ENCODE assay signal across 8 cellular contexts in genomic region chr17:74833501-74834361, GRCh38. TPM values are rescaled to one million over a fixed set of nuclear protein-coding genes. Genes with fewer than 3 reads are reported as not detected.
DNase-seq lines count a peak whose midpoint lies in the region; ATAC-seq and TF ChIP-seq lines count a peak whose summit lies in the region.

No MANE protein-coding gene starts in this region.

- DNase-seq in GM04503 (ENCODE audit: low read depth) (peak; percentile 13), KBM-7 (peak; percentile 88), astrocyte of the hippocampus (ENCODE audit: low read depth, low spot score) (peak; percentile 68), neural progenitor cell (ENCODE audit: low spot score) (peak; percentile 71), NCI-H82 treated with DMSO at 0.1 percent for 48 hours (lab: John Stamatoyannopoulos, UW; ENCODE audit: unreplicated experiment) (no peak), NCI-H524 (lab: John Stamatoyannopoulos, UW) (no peak), suprapubic skin (ENCODE audit: low spot score in 2 of 2) (no peak)

- peak overlapping the region; percentile 13 for H3K4me3 ChIP-seq in neural progenitor cell
- H3K4me3 ChIP-seq in suprapubic skin, result no peak overlapping the region

- no peaks in the 10 kb centered on the region for H3K79me2 ChIP-seq in neural progenitor cell (ENCODE audit: low read depth)

- no peak for TF ChIP-seq EP300 in suprapubic skin (IDR thresholded peaks at IDR 0.05)

- peaks cover 11% of the 10 kb centered on the region for H3K27me3 Mint-ChIP-seq in neural progenitor cell (ENCODE audit: insufficient read depth, low read depth)

- H3K27me3 ChIP-seq in neural progenitor cell (no peaks in the 10 kb centered on the region), suprapubic skin (no peaks in the 10 kb centered on the region)

- peaks cover 7% of the 10 kb centered on the region for H3K36me3 Mint-ChIP-seq in neural progenitor cell

- no peak overlapping the region for H3K27ac Mint-ChIP-seq in neural progenitor cell

- no peak for ATAC-seq in GM18870 (IDR thresholded peaks at IDR 0.05; ENCODE audit: unreplicated experiment)

- H3K4me3 Mint-ChIP-seq in neural progenitor cell, result no peak overlapping the region

- H3K27ac ChIP-seq in neural progenitor cell (no peak overlapping the region), suprapubic skin (no peak overlapping the region)

- TF ChIP-seq CTCF in neural progenitor cell (IDR thresholded peaks at IDR 0.05), result no peak
- TF ChIP-seq CTCF in suprapubic skin (IDR thresholded peaks at IDR 0.05), result no peak

- H2AFZ ChIP-seq in neural progenitor cell (replicated peaks), result no peak overlapping the region

- peaks cover 6% of the 10 kb centered on the region for H4K20me1 ChIP-seq in neural progenitor cell (ENCODE audit: low read depth)

- WGBS in suprapubic skin, result 84% methylated on average over 13 of the region's 15 CpGs

- no peaks in the 10 kb centered on the region for H3K36me3 ChIP-seq in neural progenitor cell
- peaks cover 21% of the 10 kb centered on the region for H3K36me3 ChIP-seq in suprapubic skin

- no peaks in the 10 kb centered on the region for H3K9me3 Mint-ChIP-seq in neural progenitor cell

- in situ Hi-C loops in KBM-7 (cut with MboI; ENCODE audit: low pct_unique_long_range_greater_than_20kb, low sequenced_read_pairs), result no loop called here

- TF ChIP-seq POLR2A in suprapubic skin (IDR thresholded peaks at IDR 0.05), result no peak

- no peaks in the 10 kb centered on the region for H3K9me3 ChIP-seq in neural progenitor cell (ENCODE audit: low read depth)
- H3K9me3 ChIP-seq in suprapubic skin, result no peaks in the 10 kb centered on the region

- H3K4me2 ChIP-seq in neural progenitor cell, result peak overlapping the region; percentile 65

- peaks cover 22% of the 10 kb centered on the region for H3K4me1 Mint-ChIP-seq in neural progenitor cell

- H3K9ac ChIP-seq in neural progenitor cell, result no peak overlapping the region

- H3K4me1 ChIP-seq in neural progenitor cell (peaks cover 9% of the 10 kb centered on the region), suprapubic skin (no peaks in the 10 kb centered on the region)

- H3F3A ChIP-seq in neural progenitor cell (ENCODE audit: low read depth), result no peaks in the 10 kb centered on the region

RNA-seq across cellular contexts. Expression of gene GRIN2C, which starts 26.0 kb away (rescaled TPM):
- total RNA-seq in neural progenitor cell (ENCODE audit: low replicate concordance) (0.03 TPM in 1 of 2 replicates, not detected in the other), suprapubic skin (under 1 TPM in 1 of 4 donors, not detected in 3; 0.13 TPM)

RNA-seq across cellular contexts. Expression of gene FDXR, which starts 39.1 kb away (rescaled TPM):
- total RNA-seq in neural progenitor cell (ENCODE audit: low replicate concordance), result 7.4 and 25.3 TPM in 2 replicates
- 10 to 100 TPM; 19.1 to 34.1 (median 24.7) TPM for total RNA-seq in suprapubic skin

RNA-seq across cellular contexts. Expression of gene NAT9, which starts 57.6 kb away (rescaled TPM):
- total RNA-seq in neural progenitor cell (ENCODE audit: low replicate concordance) (68.9 and 75.3 TPM in 2 replicates), suprapubic skin (10 to 100 TPM; 21.0 to 32.7 (median 24.4) TPM)

RNA-seq across cellular contexts. Expression of gene FADS6, which starts 59.7 kb away (rescaled TPM):
- 0.36 TPM in 1 of 2 replicates, not detected in the other for total RNA-seq in neural progenitor cell (ENCODE audit: low replicate concordance)
- total RNA-seq in suprapubic skin, result 10 to 100 TPM in 2 of 4 donors, 1 to 10 TPM in 2; 4.9 to 11.6 (median 8.1) TPM

Comparison
In these comparisons a context has a peak if more than half of its experiments do, and no peak if none do; other contexts are left out.
1. DNase-seq: peak in GM04503 (single experiment), KBM-7 (single experiment), astrocyte of the hippocampus (single experiment) and neural progenitor cell (single experiment); none in NCI-H82 treated with DMSO at 0.1 percent for 48 hours (single experiment), NCI-H524 (0 of 2) and suprapubic skin (0 of 2).